ENCODE assay signal across 32 cellular contexts in the genomic region with DNA sequence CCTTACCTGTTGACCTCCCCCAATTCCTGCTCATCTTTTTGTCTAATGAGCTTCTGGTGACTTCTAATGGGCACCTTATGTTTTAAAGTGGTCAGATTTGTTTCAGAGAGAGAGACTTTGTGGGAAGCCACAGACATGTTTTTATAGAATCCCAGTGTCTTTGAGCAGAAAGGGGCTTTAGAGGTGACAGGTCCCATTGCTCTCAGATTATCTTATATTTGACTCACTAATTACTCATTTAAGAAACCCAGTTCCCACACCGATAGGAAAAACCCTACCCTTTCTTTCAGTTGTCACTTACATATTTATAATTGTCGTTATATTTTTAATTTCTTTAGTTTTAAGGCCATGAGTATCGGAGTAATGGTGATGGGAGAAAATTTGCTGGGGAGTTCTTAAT.
"Had no signal": no experiment of that assay in that cellular context is flagged by ENCODE, and none has a peak within 500 bp of the region (broad histone marks: within the 10 kb centered on the region; RNA-seq: fewer than 3 reads in every experiment).

No MANE protein-coding gene starts in this region.

- H3K4me3 Mint-ChIP-seq: activated CD4-positive, alpha-beta memory T cell treated with anti-CD3 and anti-CD28 coated beads for 36 hours; activated T-helper 1 cell treated with anti-CD3 and anti-CD28 coated beads, Interleukin-12 subunit alpha, Interleukin-12 subunit beta, Interleukin-2, Interleukin-4 antibody, amounts not matched to agents 30 ng/mL and 10 ng/mL and 1 ng/mL, durations not matched to agents 14 hours and 24 hours and 36 hours; brain; IgD-negative memory B cell; T-helper 1 cell treated with Interleukin-12 subunit alpha and Interleukin-12 subunit beta and Interleukin-4 antibody, amounts not matched to agents 30 μg/mL and 1 μg/mL, for 36 hours; T-helper 2 cell treated with Interferon-gamma antibody and Interleukin-4, amounts not matched to agents 5 μg/mL and 100 μg/mL, for 36 hours had no signal

- H3K9me3 ChIP-seq: MG63, SJCRH30 had no signal

- H3K27ac Mint-ChIP-seq: activated CD4-positive, alpha-beta memory T cell treated with anti-CD3 and anti-CD28 coated beads for 36 hours; activated T-helper 1 cell treated with anti-CD3 and anti-CD28 coated beads, Interleukin-12 subunit alpha, Interleukin-12 subunit beta, Interleukin-2, Interleukin-4 antibody, amounts not matched to agents 30 ng/mL and 10 ng/mL and 1 ng/mL, durations not matched to agents 14 hours and 24 hours and 36 hours; brain; IgD-negative memory B cell; T-helper 1 cell treated with Interleukin-12 subunit alpha and Interleukin-12 subunit beta and Interleukin-4 antibody, amounts not matched to agents 30 μg/mL and 1 μg/mL, for 36 hours; T-helper 2 cell treated with Interferon-gamma antibody and Interleukin-4, amounts not matched to agents 5 μg/mL and 100 μg/mL, for 36 hours had no signal

- H3K9me3 Mint-ChIP-seq: activated CD4-positive, alpha-beta memory T cell treated with anti-CD3 and anti-CD28 coated beads for 36 hours; activated T-helper 1 cell treated with anti-CD3 and anti-CD28 coated beads, Interleukin-12 subunit alpha, Interleukin-12 subunit beta, Interleukin-2, Interleukin-4 antibody, amounts not matched to agents 30 ng/mL and 10 ng/mL and 1 ng/mL, durations not matched to agents 14 hours and 24 hours and 36 hours; T-helper 1 cell treated with Interleukin-12 subunit alpha and Interleukin-12 subunit beta and Interleukin-4 antibody, amounts not matched to agents 30 μg/mL and 1 μg/mL, for 36 hours; T-helper 2 cell treated with Interferon-gamma antibody and Interleukin-4, amounts not matched to agents 5 μg/mL and 100 μg/mL, for 36 hours had no signal

- ATAC-seq: Panc1 had no signal

- H3K36me3 Mint-ChIP-seq: activated CD4-positive, alpha-beta memory T cell treated with anti-CD3 and anti-CD28 coated beads for 36 hours; IgD-negative memory B cell had no signal

- H3K36me3 ChIP-seq: MG63, SJCRH30 had no signal

- H3K4me1 ChIP-seq: SJCRH30 had no signal

- H3K27me3 ChIP-seq: MG63 had no signal

- FAIRE-seq: bronchial epithelial cell, TTC549 had no signal

- H3K4me3 ChIP-seq: MG63, SJCRH30, SK-N-MC had no signal

- H3K27ac ChIP-seq: SJCRH30, SK-N-MC had no signal

- DNase-seq: activated CD4-positive, alpha-beta memory T cell treated with anti-CD3 and anti-CD28 coated beads for 36 hours; activated CD4-positive, alpha-beta T cell treated with anti-CD3 and anti-CD28 coated beads for 4 hours; activated CD4-positive, alpha-beta T cell treated with anti-CD3 and anti-CD28 coated beads, Interleukin-2, amount 50 U/mL, for 1 hour; activated effector memory CD4-positive, alpha-beta T cell treated with Interleukin-2 at 50 U/mL for 16 hours; activated naive CD4-positive, alpha-beta T cell treated with anti-CD3 and anti-CD28 coated beads, Interleukin-2, amount 50 U/mL, for 16 hours; anterior cingulate cortex; caudate nucleus; cerebellar nuclear complex; Kasumi-1; KBM-7; MG63; NCI-H1048; NCI-H1105 treated with DMSO at 0.1 percent for 48 hours; NCI-H1436; NCI-H1694; NCI-H1930; NCI-H2081 treated with DMSO at 0.1 percent for 48 hours; NCI-H226; NCI-H446 treated with DMSO at 0.1 percent for 48 hours; NCI-H524; NCI-H69; SHP77; SJCRH30 had no signal
